27 cellular contexts compared by ENCODE assay signal in genomic region chr11:76729214-76729613, GRCh38. TPM values are rescaled to one million over a fixed set of nuclear protein-coding genes. Genes with fewer than 3 reads are reported as not detected.
"Had no signal": no experiment of that assay in that cellular context is flagged by ENCODE, and none has a peak within 500 bp of the region (broad histone marks: within the 10 kb centered on the region; RNA-seq: fewer than 3 reads in every experiment).

No MANE protein-coding gene starts in this region.

- H3K4me1 Mint-ChIP-seq: immature natural killer cell; nephron progenitor cell; stimulated activated naive CD8-positive, alpha-beta T cell treated with anti-CD3 and anti-CD28 coated beads, Interleukin-15, amount 100 ng/mL, for 72 hours had no signal

- H3K4me1 ChIP-seq: psoas muscle, thyroid gland had no signal

- H3K9me3 ChIP-seq: psoas muscle, suprapubic skin, thyroid gland, vagina had no signal

- H3K27me3 ChIP-seq: thyroid gland, vagina had no signal

- H3K9me3 Mint-ChIP-seq: effector memory CD8-positive, alpha-beta T cell; immature natural killer cell; mesothelial cell of epicardium; naive thymus-derived CD4-positive, alpha-beta T cell; nephron progenitor cell; stimulated activated naive CD8-positive, alpha-beta T cell treated with anti-CD3 and anti-CD28 coated beads, Interleukin-15, amount 100 ng/mL, for 72 hours had no signal

- H3K27ac ChIP-seq: psoas muscle, suprapubic skin, thyroid gland, vagina had no signal

- ATAC-seq: effector memory CD8-positive, alpha-beta T cell; naive thymus-derived CD4-positive, alpha-beta T cell; psoas muscle; right cardiac atrium; stimulated activated naive CD8-positive, alpha-beta T cell treated with anti-CD3 and anti-CD28 coated beads, Interleukin-15, amount 100 ng/mL, for 72 hours had no signal

- H3K36me3 ChIP-seq: suprapubic skin, thyroid gland, vagina had no signal

- H3K27ac Mint-ChIP-seq: effector memory CD8-positive, alpha-beta T cell; immature natural killer cell; mesothelial cell of epicardium; naive thymus-derived CD4-positive, alpha-beta T cell; nephron progenitor cell; stimulated activated naive CD8-positive, alpha-beta T cell treated with anti-CD3 and anti-CD28 coated beads, Interleukin-15, amount 100 ng/mL, for 72 hours had no signal

- H3K36me3 Mint-ChIP-seq: immature natural killer cell; mesothelial cell of epicardium; naive thymus-derived CD4-positive, alpha-beta T cell had no signal

- FAIRE-seq: endometrium, frontal cortex had no signal

- DNase-seq: cortex of kidney; effector memory CD8-positive, alpha-beta T cell; hypothalamus; immature natural killer cell; islet precursor cell; kidney glomerular epithelial cell; mesenchymal stem cell; naive thymus-derived CD4-positive, alpha-beta T cell; nephron progenitor cell; nucleus accumbens; posterior cingulate gyrus; psoas muscle; right cardiac atrium; stimulated activated CD4-positive, alpha-beta T cell treated with anti-CD3 and anti-CD28 coated beads, Interleukin-12 subunit alpha, Interleukin-12 subunit beta, amount 100 ng/mL, for 4 hours; stimulated activated CD4-positive, alpha-beta T cell treated with anti-CD3 and anti-CD28 coated beads, Interleukin-1b, Interleukin-23, amount 100 ng/mL, for 48 hours; stimulated activated CD4-positive, alpha-beta T cell treated with anti-CD3 and anti-CD28 coated beads, Interleukin-4, amount 100 ng/mL, for 1 hour; stimulated activated CD8-positive, alpha-beta memory T cell treated with anti-CD3 and anti-CD28 coated beads, Interleukin-4, amount 100 ng/mL, for 48 hours; stimulated activated naive CD4-positive, alpha-beta T cell; stimulated activated naive CD8-positive, alpha-beta T cell treated with anti-CD3 and anti-CD28 coated beads, Interleukin-15, amount 100 ng/mL, for 72 hours; thyroid gland; trophoblast cell had no signal

- H3K4me3 Mint-ChIP-seq: effector memory CD8-positive, alpha-beta T cell; immature natural killer cell; mesothelial cell of epicardium; naive thymus-derived CD4-positive, alpha-beta T cell; nephron progenitor cell; stimulated activated naive CD8-positive, alpha-beta T cell treated with anti-CD3 and anti-CD28 coated beads, Interleukin-15, amount 100 ng/mL, for 72 hours had no signal

- H3K4me3 ChIP-seq: psoas muscle, smooth muscle cell, suprapubic skin, thyroid gland, vagina had no signal

RNA-seq across cellular contexts. Expression of gene TSKU, which starts 53.9 kb away (rescaled TPM):
- polyA plus RNA-seq: immature natural killer cell; naive thymus-derived CD4-positive, alpha-beta T cell had no signal

RNA-seq across cellular contexts. Expression of gene LRRC32, which starts 58.7 kb away (rescaled TPM):
- polyA plus RNA-seq: naive thymus-derived CD4-positive, alpha-beta T cell had no signal
